1 cellular context compared by ENCODE assay signal in the genomic region with DNA sequence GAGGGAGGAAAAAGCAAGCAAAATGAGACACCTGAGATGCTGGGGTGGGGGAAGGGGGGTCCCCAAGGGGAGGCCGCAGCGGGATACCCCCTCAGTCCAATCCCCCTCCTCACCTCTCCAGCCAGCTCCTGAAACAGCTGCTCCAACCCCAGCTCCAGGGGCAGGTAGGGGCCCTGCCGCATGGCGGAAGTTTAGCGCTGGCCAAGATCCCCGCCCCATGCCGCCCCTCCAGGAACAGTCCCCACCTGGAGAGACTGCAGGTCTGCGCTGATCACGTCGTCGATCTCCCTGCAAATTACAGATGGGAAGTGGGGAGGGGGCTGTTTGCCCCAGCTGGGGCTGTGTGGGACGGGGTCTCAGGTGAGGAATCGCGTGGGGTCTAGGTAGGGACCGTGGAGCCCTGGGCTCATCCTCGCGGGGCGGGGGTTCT.
TF ChIP-seq lines count a peak whose summit lies in the region.

No MANE protein-coding gene starts in this region.

TF ChIP-seq in HCT116, 20 proteins besides CTCF, POLR2A, EP300 and RAD21 (continued from another document):
- TF ChIP-seq, protein P1, sequence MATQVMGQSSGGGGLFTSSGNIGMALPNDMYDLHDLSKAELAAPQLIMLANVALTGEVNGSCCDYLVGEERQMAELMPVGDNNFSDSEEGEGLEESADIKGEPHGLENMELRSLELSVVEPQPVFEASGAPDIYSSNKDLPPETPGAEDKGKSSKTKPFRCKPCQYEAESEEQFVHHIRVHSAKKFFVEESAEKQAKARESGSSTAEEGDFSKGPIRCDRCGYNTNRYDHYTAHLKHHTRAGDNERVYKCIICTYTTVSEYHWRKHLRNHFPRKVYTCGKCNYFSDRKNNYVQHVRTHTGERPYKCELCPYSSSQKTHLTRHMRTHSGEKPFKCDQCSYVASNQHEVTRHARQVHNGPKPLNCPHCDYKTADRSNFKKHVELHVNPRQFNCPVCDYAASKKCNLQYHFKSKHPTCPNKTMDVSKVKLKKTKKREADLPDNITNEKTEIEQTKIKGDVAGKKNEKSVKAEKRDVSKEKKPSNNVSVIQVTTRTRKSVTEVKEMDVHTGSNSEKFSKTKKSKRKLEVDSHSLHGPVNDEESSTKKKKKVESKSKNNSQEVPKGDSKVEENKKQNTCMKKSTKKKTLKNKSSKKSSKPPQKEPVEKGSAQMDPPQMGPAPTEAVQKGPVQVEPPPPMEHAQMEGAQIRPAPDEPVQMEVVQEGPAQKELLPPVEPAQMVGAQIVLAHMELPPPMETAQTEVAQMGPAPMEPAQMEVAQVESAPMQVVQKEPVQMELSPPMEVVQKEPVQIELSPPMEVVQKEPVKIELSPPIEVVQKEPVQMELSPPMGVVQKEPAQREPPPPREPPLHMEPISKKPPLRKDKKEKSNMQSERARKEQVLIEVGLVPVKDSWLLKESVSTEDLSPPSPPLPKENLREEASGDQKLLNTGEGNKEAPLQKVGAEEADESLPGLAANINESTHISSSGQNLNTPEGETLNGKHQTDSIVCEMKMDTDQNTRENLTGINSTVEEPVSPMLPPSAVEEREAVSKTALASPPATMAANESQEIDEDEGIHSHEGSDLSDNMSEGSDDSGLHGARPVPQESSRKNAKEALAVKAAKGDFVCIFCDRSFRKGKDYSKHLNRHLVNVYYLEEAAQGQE (IDR thresholded peaks at IDR 0.05; ENCODE audit: low read depth) = no peak
- TF ChIP-seq ELF1 (IDR thresholded peaks at IDR 0.05; ENCODE audit: borderline replicate concordance, low read depth) (no peak), FOSL1 (IDR thresholded peaks at IDR 0.05; ENCODE audit: low read depth) (no peak), TCF7L2 (IDR thresholded peaks at IDR 0.05; ENCODE audit: borderline replicate concordance, extremely low read depth, insufficient read depth, insufficient read length) (no peak), EGR1 (IDR thresholded peaks at IDR 0.05; ENCODE audit: low read depth) (no peak), SP1 (IDR thresholded peaks at IDR 0.05; ENCODE audit: low read depth) (no peak), EZH2phosphoT487 (IDR thresholded peaks at IDR 0.05; ENCODE audit: borderline replicate concordance) (no peak)
